Comparison of ENCODE assay signal across 22 cellular contexts in genomic region chr4:52548818-52549570, GRCh38.
DNase-seq lines count a peak whose midpoint lies in the region; ATAC-seq, FAIRE-seq and TF ChIP-seq lines count a peak whose summit lies in the region.
"Had no signal": no experiment of that assay in that cellular context is flagged by ENCODE, and none has a peak within 500 bp of the region (broad histone marks: within the 10 kb centered on the region; RNA-seq: fewer than 3 reads in every experiment).

No MANE protein-coding gene starts in this region.

- H3K27ac Mint-ChIP-seq in activated naive CD8-positive, alpha-beta T cell treated with anti-CD3 and anti-CD28 coated beads, Interleukin-2, amount 50 U/mL, for 24 hours = no peak overlapping the region
- no peak overlapping the region for H3K27ac Mint-ChIP-seq in activated naive CD8-positive, alpha-beta T cell treated with anti-CD3 and anti-CD28 coated beads for 36 hours
- peak overlapping the region; percentile 28 for H3K27ac Mint-ChIP-seq in nephron progenitor cell

- peaks cover 6% of the 10 kb centered on the region for H3K4me1 ChIP-seq in RWPE2 (ENCODE audit: insufficient read depth, poor library complexity, severe bottlenecking)
- H3K4me1 ChIP-seq in foreskin keratinocyte = peaks cover 21% of the 10 kb centered on the region
- H3K4me1 ChIP-seq: Peyer's patch had no signal

- H3K27me3 Mint-ChIP-seq in activated naive CD8-positive, alpha-beta T cell treated with anti-CD3 and anti-CD28 coated beads, Interleukin-2, amount 50 U/mL, for 24 hours = peaks cover 12% of the 10 kb centered on the region
- peaks cover 20% of the 10 kb centered on the region for H3K27me3 Mint-ChIP-seq in activated naive CD8-positive, alpha-beta T cell treated with anti-CD3 and anti-CD28 coated beads for 36 hours
- H3K27me3 Mint-ChIP-seq in nephron progenitor cell (ENCODE audit: low read depth, poor library complexity) = peaks cover 5% of the 10 kb centered on the region

- H3K4me1 Mint-ChIP-seq in activated naive CD8-positive, alpha-beta T cell treated with anti-CD3 and anti-CD28 coated beads, Interleukin-2, amount 50 U/mL, for 24 hours = no peaks in the 10 kb centered on the region
- no peaks in the 10 kb centered on the region for H3K4me1 Mint-ChIP-seq in activated naive CD8-positive, alpha-beta T cell treated with anti-CD3 and anti-CD28 coated beads for 36 hours
- H3K4me1 Mint-ChIP-seq in nephron progenitor cell = peaks cover 17% of the 10 kb centered on the region
- H3K4me1 Mint-ChIP-seq: CD8-positive, alpha-beta memory T cell had no signal

- no peaks in the 10 kb centered on the region for H3K36me3 ChIP-seq in RWPE2 (ENCODE audit: low read depth)
- H3K36me3 ChIP-seq: Peyer's patch had no signal

- no peaks in the 10 kb centered on the region for H3K36me3 Mint-ChIP-seq in activated naive CD8-positive, alpha-beta T cell treated with anti-CD3 and anti-CD28 coated beads, Interleukin-2, amount 50 U/mL, for 24 hours (ENCODE audit: low read depth)
- no peaks in the 10 kb centered on the region for H3K36me3 Mint-ChIP-seq in activated naive CD8-positive, alpha-beta T cell treated with anti-CD3 and anti-CD28 coated beads for 36 hours
- H3K36me3 Mint-ChIP-seq in nephron progenitor cell (ENCODE audit: low read depth) = no peaks in the 10 kb centered on the region
- H3K36me3 Mint-ChIP-seq: CD8-positive, alpha-beta memory T cell had no signal

- FAIRE-seq in frontal cortex (lab: Jason Lieb, UNC) = no peak
- FAIRE-seq: GM18507 had no signal

- H3K9me3 Mint-ChIP-seq in activated naive CD8-positive, alpha-beta T cell treated with anti-CD3 and anti-CD28 coated beads, Interleukin-2, amount 50 U/mL, for 24 hours = no peaks in the 10 kb centered on the region
- no peaks in the 10 kb centered on the region for H3K9me3 Mint-ChIP-seq in activated naive CD8-positive, alpha-beta T cell treated with anti-CD3 and anti-CD28 coated beads for 36 hours
- H3K9me3 Mint-ChIP-seq in nephron progenitor cell = peaks cover 7% of the 10 kb centered on the region

- no peak overlapping the region for H3K4me3 Mint-ChIP-seq in activated naive CD8-positive, alpha-beta T cell treated with anti-CD3 and anti-CD28 coated beads, Interleukin-2, amount 50 U/mL, for 24 hours
- no peak overlapping the region for H3K4me3 Mint-ChIP-seq in activated naive CD8-positive, alpha-beta T cell treated with anti-CD3 and anti-CD28 coated beads for 36 hours
- no peak overlapping the region for H3K4me3 Mint-ChIP-seq in nephron progenitor cell
- H3K4me3 Mint-ChIP-seq: CD8-positive, alpha-beta memory T cell had no signal

- H3K27me3 ChIP-seq in RWPE2 (ENCODE audit: insufficient read depth, poor library complexity, severe bottlenecking) = no peaks in the 10 kb centered on the region
- H3K27me3 ChIP-seq in foreskin keratinocyte = no peaks in the 10 kb centered on the region
- H3K27me3 ChIP-seq: Peyer's patch had no signal

- H3K9me3 ChIP-seq in RWPE2 (ENCODE audit: severe bottlenecking) = no peaks in the 10 kb centered on the region
- H3K9me3 ChIP-seq: Peyer's patch had no signal

- TF ChIP-seq CTCF in RWPE2 (IDR thresholded peaks at IDR 0.05; ENCODE audit: poor library complexity, severe bottlenecking) (no peak), foreskin keratinocyte (conservative IDR thresholded peaks at IDR 0.05) (no peak), nephron progenitor cell (IDR thresholded peaks at IDR 0.05) (no peak)

- H3K4me3 ChIP-seq in RWPE2 (ENCODE audit: severe bottlenecking) = no peak overlapping the region
- H3K4me3 ChIP-seq: Peyer's patch had no signal

- no peak for DNase-seq in activated naive CD8-positive, alpha-beta T cell treated with anti-CD3 and anti-CD28 coated beads, Interleukin-2, amount 50 U/mL, for 24 hours
- no peak for DNase-seq in activated naive CD8-positive, alpha-beta T cell treated with anti-CD3 and anti-CD28 coated beads for 36 hours
- DNase-seq in RWPE2 (ENCODE audit: low spot score) (no peak), foreskin keratinocyte (peak in 1 of 2 donors; percentile 56), nephron progenitor cell (no peak), frontal cortex (ENCODE audit: low spot score in 2 of 2) (no peak), mesenteric fat pad (ENCODE audit: low spot score) (no peak)
- DNase-seq: AML-193; Calu3; CD8-positive, alpha-beta memory T cell; DMS153; Karpas-422; MV-4-11; NCI-H1105 treated with DMSO at 0.1 percent for 48 hours; NCI-H2029 treated with DMSO at 0.1 percent for 48 hours; NCI-H226; NCI-H524; NCI-H82; Peyer's patch had no signal

- peak overlapping the region; percentile 38 for H3K27ac ChIP-seq in RWPE2 (ENCODE audit: poor library complexity, severe bottlenecking)
- no peak overlapping the region for H3K27ac ChIP-seq in foreskin keratinocyte
- H3K27ac ChIP-seq: C4-2B, Peyer's patch had no signal

- ATAC-seq in activated naive CD8-positive, alpha-beta T cell treated with anti-CD3 and anti-CD28 coated beads, Interleukin-2, amount 50 U/mL, for 24 hours = peak; percentile 28
- ATAC-seq in RWPE2 (ENCODE audit: low read depth) (no peak), foreskin keratinocyte (peak; percentile 18), HG03565 (IDR thresholded peaks at IDR 0.05; ENCODE audit: unreplicated experiment) (no peak)

Comparison
In these comparisons a context has a peak if more than half of its experiments do, and no peak if none do; other contexts are left out.
1. ATAC-seq: peak in activated naive CD8-positive, alpha-beta T cell treated with anti-CD3 and anti-CD28 coated beads, Interleukin-2, amount 50 U/mL, for 24 hours (single experiment) and foreskin keratinocyte (single experiment); none in RWPE2 (single experiment) and HG03565 (single experiment).